ENCODE assay signal across 1 cellular context in genomic region chr20:20781029-20781428, GRCh38.
TF ChIP-seq lines count a peak whose summit lies in the region.

No MANE protein-coding gene starts in this region.

TF ChIP-seq in HepG2, 621 proteins besides CTCF, POLR2A, EP300 and RAD21 (continued from another document):
- TF ChIP-seq DMTF1 (CRISPR knock-in tag; IDR thresholded peaks at IDR 0.05): no peak
- TF ChIP-seq ZNF276 (CRISPR knock-in tag; IDR thresholded peaks at IDR 0.05; ENCODE audit: low read depth): no peak
- no peak for TF ChIP-seq ZBTB34 (CRISPR knock-in tag; IDR thresholded peaks at IDR 0.05)
